Comparison of ENCODE assay signal across 1 cellular context in the genomic region with DNA sequence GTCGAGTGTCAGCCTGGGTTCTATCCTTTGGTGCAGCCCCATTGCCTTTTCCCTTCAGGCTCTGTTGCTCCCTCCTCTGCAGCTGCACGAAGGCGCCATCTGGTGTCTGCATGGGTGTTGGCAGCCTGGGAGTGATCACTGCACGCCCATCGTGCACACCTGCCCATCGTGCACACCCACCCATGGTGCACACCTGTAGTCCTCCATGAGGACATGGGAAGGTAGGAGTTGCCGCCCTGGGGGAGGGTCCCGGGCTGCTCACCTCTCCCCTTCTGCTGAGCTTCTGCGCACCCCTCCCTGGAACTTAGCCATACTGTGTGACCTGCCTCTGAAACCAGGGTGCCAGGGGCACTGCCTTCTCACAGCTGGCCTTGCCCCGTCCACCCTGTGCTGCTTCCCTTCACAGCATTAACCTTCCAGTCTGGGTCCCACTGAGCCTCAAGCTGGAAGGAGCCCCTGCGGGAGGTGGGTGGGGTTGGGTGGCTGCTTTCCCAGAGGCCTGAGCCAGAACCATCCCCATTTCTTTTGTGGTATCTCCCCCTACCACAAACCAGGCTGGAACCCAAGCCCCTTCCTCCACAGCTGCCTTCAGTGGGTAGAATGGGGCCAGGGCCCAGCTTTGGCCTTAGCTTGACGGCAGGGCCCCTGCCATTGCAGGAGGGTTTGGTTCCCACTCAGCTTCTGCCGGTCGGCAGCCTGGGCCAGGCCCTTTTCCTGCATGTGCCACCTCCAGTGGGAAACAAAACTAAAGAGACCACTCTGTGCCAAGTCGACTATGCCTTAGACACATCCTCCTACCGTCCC.
A peak's percentile ranks its signal among the peaks of the same experiment; 100 is the strongest.
TF ChIP-seq lines count a peak whose summit lies in the region.

No MANE protein-coding gene starts in this region.

TF ChIP-seq in GM12878, 131 proteins besides CTCF, POLR2A, EP300 and RAD21 (continued from another document):
- TF ChIP-seq ZNF274 (IDR thresholded peaks at IDR 0.05; ENCODE audit: insufficient read depth, insufficient read length) (no peak), ZNF207 (IDR thresholded peaks at IDR 0.05; ENCODE audit: borderline replicate concordance) (no peak), NR2C1 (IDR thresholded peaks at IDR 0.05) (no peak), PAX8 (IDR thresholded peaks at IDR 0.05) (no peak), HDGF (IDR thresholded peaks at IDR 0.05) (peak; percentile 87; the same call in 1 of the 2 replicates), TCF7 (IDR thresholded peaks at IDR 0.05; ENCODE audit: borderline replicate concordance) (no peak), SMAD5 (IDR thresholded peaks at IDR 0.05; ENCODE audit: low read depth) (no peak), NRF1 (conservative IDR thresholded peaks at IDR 0.05; ENCODE audit: low read depth, low read length) (no peak), FOS (IDR thresholded peaks at IDR 0.05; ENCODE audit: borderline replicate concordance, extremely low read depth, insufficient read length) (no peak), HCFC1 (IDR thresholded peaks at IDR 0.05; ENCODE audit: low read length) (0 out of 2 replicates have a peak, but pooled peaks have one; percentile 24), GABPA (IDR thresholded peaks at IDR 0.05; ENCODE audit: low read depth) (no peak), CHD4 (IDR thresholded peaks at IDR 0.05) (no peak), SIN3A (IDR thresholded peaks at IDR 0.05; ENCODE audit: low read depth, low read length) (no peak), RUNX3 (IDR thresholded peaks at IDR 0.05; ENCODE audit: low read length) (no peak), ASH2L (IDR thresholded peaks at IDR 0.05; ENCODE audit: borderline replicate concordance, low read depth) (no peak), EED (IDR thresholded peaks at IDR 0.05; ENCODE audit: low read depth) (no peak), SUPT20H (IDR thresholded peaks at IDR 0.05; ENCODE audit: borderline replicate concordance, control insufficient read depth, low read depth, low read length) (no peak), MEF2B (IDR thresholded peaks at IDR 0.05; ENCODE audit: partially characterized antibody, poor library complexity, severe bottlenecking) (no peak), PAX5 (IDR thresholded peaks at IDR 0.05; ENCODE audit: borderline replicate concordance, low read depth, low read length) (no peak), NR2C2 (IDR thresholded peaks at IDR 0.05; ENCODE audit: borderline replicate concordance, control insufficient read depth, insufficient read length, low read depth) (no peak), YY1 (IDR thresholded peaks at IDR 0.05; ENCODE audit: low read depth, low read length) (peak; percentile 57; the same call in 1 of the 2 replicates), SREBF2 (IDR thresholded peaks at IDR 0.05; ENCODE audit: low read length) (no peak), BCL11A (IDR thresholded peaks at IDR 0.05; ENCODE audit: low read depth, low read length) (no peak), POLR2AphosphoS5 (IDR thresholded peaks at IDR 0.05; ENCODE audit: low read length) (no peak; the same call in 1 of the 2 replicates), NFXL1 (IDR thresholded peaks at IDR 0.05; ENCODE audit: borderline replicate concordance) (no peak), ZNF384 (IDR thresholded peaks at IDR 0.05; ENCODE audit: borderline replicate concordance, low read depth, low read length) (no peak), RBBP5 (conservative IDR thresholded peaks at IDR 0.05) (no peak), SP1 (IDR thresholded peaks at IDR 0.05; ENCODE audit: low read depth, low read length) (no peak), FOXK2 (IDR thresholded peaks at IDR 0.05) (no peak), MTA2 (IDR thresholded peaks at IDR 0.05; ENCODE audit: low read depth) (no peak), WRNIP1 (IDR thresholded peaks at IDR 0.05; ENCODE audit: borderline replicate concordance, low read depth, low read length) (no peak), ATF7 (IDR thresholded peaks at IDR 0.05; ENCODE audit: low read depth) (no peak), SMARCA5 (IDR thresholded peaks at IDR 0.05) (no peak), BRCA1 (IDR thresholded peaks at IDR 0.05; ENCODE audit: low read depth, low read length) (no peak), BHLHE40 (IDR thresholded peaks at IDR 0.05; ENCODE audit: borderline replicate concordance in 1 of 2, low read depth in 2 of 2, low read length in 1 of 2) (peak; percentile 19 to 43; a peak in 1 of 4 replicates), CREB1 (IDR thresholded peaks at IDR 0.05; ENCODE audit: low read depth) (no peak)
- TF ChIP-seq, protein P1, sequence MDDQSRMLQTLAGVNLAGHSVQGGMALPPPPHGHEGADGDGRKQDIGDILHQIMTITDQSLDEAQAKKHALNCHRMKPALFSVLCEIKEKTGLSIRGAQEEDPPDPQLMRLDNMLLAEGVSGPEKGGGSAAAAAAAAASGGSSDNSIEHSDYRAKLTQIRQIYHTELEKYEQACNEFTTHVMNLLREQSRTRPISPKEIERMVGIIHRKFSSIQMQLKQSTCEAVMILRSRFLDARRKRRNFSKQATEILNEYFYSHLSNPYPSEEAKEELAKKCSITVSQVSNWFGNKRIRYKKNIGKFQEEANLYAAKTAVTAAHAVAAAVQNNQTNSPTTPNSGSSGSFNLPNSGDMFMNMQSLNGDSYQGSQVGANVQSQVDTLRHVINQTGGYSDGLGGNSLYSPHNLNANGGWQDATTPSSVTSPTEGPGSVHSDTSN (IDR thresholded peaks at IDR 0.05; ENCODE audit: insufficient replicate concordance, low read depth, low read length), result no peak
- TF ChIP-seq, protein P2, sequence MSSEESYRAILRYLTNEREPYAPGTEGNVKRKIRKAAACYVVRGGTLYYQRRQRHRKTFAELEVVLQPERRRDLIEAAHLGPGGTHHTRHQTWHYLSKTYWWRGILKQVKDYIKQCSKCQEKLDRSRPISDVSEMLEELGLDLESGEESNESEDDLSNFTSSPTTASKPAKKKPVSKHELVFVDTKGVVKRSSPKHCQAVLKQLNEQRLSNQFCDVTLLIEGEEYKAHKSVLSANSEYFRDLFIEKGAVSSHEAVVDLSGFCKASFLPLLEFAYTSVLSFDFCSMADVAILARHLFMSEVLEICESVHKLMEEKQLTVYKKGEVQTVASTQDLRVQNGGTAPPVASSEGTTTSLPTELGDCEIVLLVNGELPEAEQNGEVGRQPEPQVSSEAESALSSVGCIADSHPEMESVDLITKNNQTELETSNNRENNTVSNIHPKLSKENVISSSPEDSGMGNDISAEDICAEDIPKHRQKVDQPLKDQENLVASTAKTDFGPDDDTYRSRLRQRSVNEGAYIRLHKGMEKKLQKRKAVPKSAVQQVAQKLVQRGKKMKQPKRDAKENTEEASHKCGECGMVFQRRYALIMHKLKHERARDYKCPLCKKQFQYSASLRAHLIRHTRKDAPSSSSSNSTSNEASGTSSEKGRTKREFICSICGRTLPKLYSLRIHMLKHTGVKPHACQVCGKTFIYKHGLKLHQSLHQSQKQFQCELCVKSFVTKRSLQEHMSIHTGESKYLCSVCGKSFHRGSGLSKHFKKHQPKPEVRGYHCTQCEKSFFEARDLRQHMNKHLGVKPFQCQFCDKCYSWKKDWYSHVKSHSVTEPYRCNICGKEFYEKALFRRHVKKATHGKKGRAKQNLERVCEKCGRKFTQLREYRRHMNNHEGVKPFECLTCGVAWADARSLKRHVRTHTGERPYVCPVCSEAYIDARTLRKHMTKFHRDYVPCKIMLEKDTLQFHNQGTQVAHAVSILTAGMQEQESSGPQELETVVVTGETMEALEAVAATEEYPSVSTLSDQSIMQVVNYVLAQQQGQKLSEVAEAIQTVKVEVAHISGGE (CRISPR knock-in tag; IDR thresholded peaks at IDR 0.05), result no peak
- TF ChIP-seq, protein P3, sequence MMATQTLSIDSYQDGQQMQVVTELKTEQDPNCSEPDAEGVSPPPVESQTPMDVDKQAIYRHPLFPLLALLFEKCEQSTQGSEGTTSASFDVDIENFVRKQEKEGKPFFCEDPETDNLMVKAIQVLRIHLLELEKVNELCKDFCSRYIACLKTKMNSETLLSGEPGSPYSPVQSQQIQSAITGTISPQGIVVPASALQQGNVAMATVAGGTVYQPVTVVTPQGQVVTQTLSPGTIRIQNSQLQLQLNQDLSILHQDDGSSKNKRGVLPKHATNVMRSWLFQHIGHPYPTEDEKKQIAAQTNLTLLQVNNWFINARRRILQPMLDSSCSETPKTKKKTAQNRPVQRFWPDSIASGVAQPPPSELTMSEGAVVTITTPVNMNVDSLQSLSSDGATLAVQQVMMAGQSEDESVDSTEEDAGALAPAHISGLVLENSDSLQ (IDR thresholded peaks at IDR 0.05), result no peak
- TF ChIP-seq, protein P4, sequence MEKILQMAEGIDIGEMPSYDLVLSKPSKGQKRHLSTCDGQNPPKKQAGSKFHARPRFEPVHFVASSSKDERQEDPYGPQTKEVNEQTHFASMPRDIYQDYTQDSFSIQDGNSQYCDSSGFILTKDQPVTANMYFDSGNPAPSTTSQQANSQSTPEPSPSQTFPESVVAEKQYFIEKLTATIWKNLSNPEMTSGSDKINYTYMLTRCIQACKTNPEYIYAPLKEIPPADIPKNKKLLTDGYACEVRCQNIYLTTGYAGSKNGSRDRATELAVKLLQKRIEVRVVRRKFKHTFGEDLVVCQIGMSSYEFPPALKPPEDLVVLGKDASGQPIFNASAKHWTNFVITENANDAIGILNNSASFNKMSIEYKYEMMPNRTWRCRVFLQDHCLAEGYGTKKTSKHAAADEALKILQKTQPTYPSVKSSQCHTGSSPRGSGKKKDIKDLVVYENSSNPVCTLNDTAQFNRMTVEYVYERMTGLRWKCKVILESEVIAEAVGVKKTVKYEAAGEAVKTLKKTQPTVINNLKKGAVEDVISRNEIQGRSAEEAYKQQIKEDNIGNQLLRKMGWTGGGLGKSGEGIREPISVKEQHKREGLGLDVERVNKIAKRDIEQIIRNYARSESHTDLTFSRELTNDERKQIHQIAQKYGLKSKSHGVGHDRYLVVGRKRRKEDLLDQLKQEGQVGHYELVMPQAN (conservative IDR thresholded peaks at IDR 0.05), result no peak
